ENCODE assay signal across 1 cellular context in genomic region chr5:65483474-65484346, GRCh38.
TF ChIP-seq lines count a peak whose summit lies in the region.

No MANE protein-coding gene starts in this region.

TF ChIP-seq in WTC11, 78 proteins besides CTCF, POLR2A, EP300 and RAD21 (continued from another document):
- TF ChIP-seq ARID4B (CRISPR knock-in tag; IDR thresholded peaks at IDR 0.05; ENCODE audit: borderline replicate concordance), result no peak
- no peak for TF ChIP-seq ZNF423 (CRISPR knock-in tag; IDR thresholded peaks at IDR 0.05)
